ENCODE assay signal across 14 cellular contexts in genomic region chr10:132265878-132266496, GRCh38. TPM values are rescaled to one million over a fixed set of nuclear protein-coding genes. Genes with fewer than 3 reads are reported as not detected.
DNase-seq lines count a peak whose midpoint lies in the region; ATAC-seq and TF ChIP-seq lines count a peak whose summit lies in the region.
"Had no signal": no experiment of that assay in that cellular context is flagged by ENCODE, and none has a peak within 500 bp of the region (broad histone marks: within the 10 kb centered on the region; RNA-seq: fewer than 3 reads in every experiment).

No MANE protein-coding gene starts in this region.

- no peaks in the 10 kb centered on the region for H3K36me3 Mint-ChIP-seq in type B pancreatic cell

- H3K27me3 Mint-ChIP-seq in type B pancreatic cell = peaks cover 4% of the 10 kb centered on the region
- H3K27me3 Mint-ChIP-seq: activated T-cell treated with anti-CD3 and anti-CD28 coated beads, Interleukin-2, amount 50 U/mL, for 24 hours had no signal

- peak overlapping the region; percentile 2 for H3K4me3 Mint-ChIP-seq in type B pancreatic cell
- H3K4me3 Mint-ChIP-seq: activated T-cell treated with anti-CD3 and anti-CD28 coated beads, Interleukin-2, amount 50 U/mL, for 24 hours; GM23338 had no signal

- peaks cover 19% of the 10 kb centered on the region for H3K4me1 Mint-ChIP-seq in type B pancreatic cell (ENCODE audit: unreplicated experiment)

- peak; percentile 60 for DNase-seq in NCI-H510A treated with DMSO at 0.1 percent for 48 hours (lab: John Stamatoyannopoulos, UW)
- DNase-seq in NCI-H510A (lab: John Stamatoyannopoulos, UW) = no peak
- DNase-seq in NCI-H748 treated with DMSO at 0.1 percent for 48 hours (lab: John Stamatoyannopoulos, UW) = peak; percentile 83
- DNase-seq in fibroblast of peridontal ligament (ENCODE audit: extremely low read depth) = peak; percentile 29
- no peak for DNase-seq in type B pancreatic cell (ENCODE audit: extremely low spot score, unreplicated experiment)
- no peak for DNase-seq in midbrain (lab: John Stamatoyannopoulos, UW)
- DNase-seq in stimulated activated CD4-positive, alpha-beta T cell treated with anti-CD3 and anti-CD28 coated beads, Interleukin-4, amount 100 ng/mL, for 4 hours = no peak
- DNase-seq: activated T-cell treated with anti-CD3 and anti-CD28 coated beads, Interleukin-2, amount 50 U/mL, for 24 hours; hippocampal formation; MV-4-11; trophoblast cell had no signal

- peak; percentile 34 for TF ChIP-seq CTCF in type B pancreatic cell (conservative IDR thresholded peaks at IDR 0.05)

- no peak overlapping the region for H3K27ac Mint-ChIP-seq in type B pancreatic cell
- H3K27ac Mint-ChIP-seq: activated T-cell treated with anti-CD3 and anti-CD28 coated beads, Interleukin-2, amount 50 U/mL, for 24 hours; GM23338 had no signal

- no peak for ATAC-seq in HG03039 (IDR thresholded peaks at IDR 0.05; ENCODE audit: unreplicated experiment)
- ATAC-seq: left ventricle myocardium superior had no signal

- H3K9me3 Mint-ChIP-seq in type B pancreatic cell = no peaks in the 10 kb centered on the region
- H3K9me3 Mint-ChIP-seq: activated T-cell treated with anti-CD3 and anti-CD28 coated beads, Interleukin-2, amount 50 U/mL, for 24 hours had no signal

RNA-seq across cellular contexts. Expression of gene STK32C, which starts 41.8 kb away (rescaled TPM):
- total RNA-seq in type B pancreatic cell (ENCODE audit: low replicate concordance) = 8.0 and 12.9 TPM in 2 replicates

Comparison
In these comparisons a context has a peak if more than half of its experiments do, and no peak if none do; other contexts are left out.
1. DNase-seq: peak in NCI-H510A treated with DMSO at 0.1 percent for 48 hours (single experiment), NCI-H748 treated with DMSO at 0.1 percent for 48 hours (single experiment) and fibroblast of peridontal ligament (single experiment); none in NCI-H510A (single experiment), type B pancreatic cell (single experiment), midbrain (single experiment) and stimulated activated CD4-positive, alpha-beta T cell treated with anti-CD3 and anti-CD28 coated beads, Interleukin-4, amount 100 ng/mL, for 4 hours (0 of 2).